ENCODE assay signal across 10 cellular contexts in the genomic region with DNA sequence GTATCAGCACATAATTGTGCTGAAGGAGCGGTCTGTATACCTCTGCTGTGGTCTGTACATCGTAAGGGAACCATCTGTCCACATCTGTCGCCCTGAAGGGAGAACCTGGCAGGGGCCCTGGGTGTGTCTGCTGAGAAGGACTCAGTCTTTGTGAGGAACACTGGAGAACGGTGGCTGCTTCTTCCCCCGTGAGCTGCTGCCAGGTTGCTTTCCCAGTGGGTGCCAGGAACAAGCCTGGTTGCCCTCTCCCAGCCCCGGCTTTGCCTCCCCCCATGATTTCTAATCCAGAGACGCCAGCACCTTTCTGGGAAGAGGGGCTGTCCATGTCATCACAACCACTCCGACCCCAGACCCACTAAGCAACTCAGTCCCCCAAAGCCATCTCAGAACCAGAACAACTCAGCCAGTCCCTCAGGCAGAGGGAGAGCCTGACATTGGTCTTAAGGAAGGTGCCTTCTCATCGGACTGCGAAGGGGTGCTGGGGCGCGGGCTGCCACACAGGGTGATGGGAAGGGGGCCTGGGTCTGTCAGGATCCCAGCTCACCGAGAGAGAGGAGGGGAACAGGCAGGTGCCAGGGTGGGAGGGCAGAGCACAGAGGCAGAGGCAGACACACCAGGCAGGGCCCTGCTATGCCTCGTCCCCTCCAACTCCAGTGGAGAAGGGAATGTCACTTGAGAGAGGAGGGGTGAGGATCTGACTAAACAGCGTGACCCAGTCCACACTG. TPM values are rescaled to one million over a fixed set of nuclear protein-coding genes. Genes with fewer than 3 reads are reported as not detected.
DNase-seq lines count a peak whose midpoint lies in the region; ATAC-seq and TF ChIP-seq lines count a peak whose summit lies in the region.
"Had no signal": no experiment of that assay in that cellular context is flagged by ENCODE, and none has a peak within 500 bp of the region (broad histone marks: within the 10 kb centered on the region; RNA-seq: fewer than 3 reads in every experiment).

No MANE protein-coding gene starts in this region.

- H3K36me3 ChIP-seq in Peyer's patch, result no peaks in the 10 kb centered on the region
- H3K36me3 ChIP-seq: cardiac muscle cell had no signal

- no peak for ATAC-seq in HG02970 (IDR thresholded peaks at IDR 0.05; ENCODE audit: low FRiP score, unreplicated experiment)

- H3K4me1 ChIP-seq in Peyer's patch, result peaks cover 5 to 38% (median 20%) of the 10 kb centered on the region in 4 donors

- no peak for TF ChIP-seq CTCF in Peyer's patch (IDR thresholded peaks at IDR 0.05)
- no peak for TF ChIP-seq CTCF in dorsolateral prefrontal cortex (IDR thresholded peaks at IDR 0.05 in 54 of 56, conservative IDR thresholded peaks at IDR 0.05 in 2 of 56; ENCODE audit: low read depth in 1 of 56, partially characterized antibody in 56 of 56)

- intact Hi-C loops in dorsolateral prefrontal cortex (cut with DNase I), result loop anchor here in 1 of 2 donors (1.0 kb wide), 1 partner anchor 9 kb away; no protein-coding TSS in a partner anchor
- intact Hi-C loops in posterior vena cava (cut with DNase I), result no loop called here

- H3K27ac ChIP-seq in Peyer's patch (peak overlapping the region in 2 of 4 donors; percentile 21 to 66), dorsolateral prefrontal cortex (peak overlapping the region; percentile 75 to 99 (median 95))
- H3K27ac ChIP-seq: cardiac muscle cell had no signal

- no peaks in the 10 kb centered on the region for H3K9me3 ChIP-seq in Peyer's patch

- peak overlapping the region in 1 of 4 donors; percentile 1 for H3K4me3 ChIP-seq in Peyer's patch
- H3K4me3 ChIP-seq in dorsolateral prefrontal cortex, result peak overlapping the region in 35 of 59 donors; percentile 6 to 51 (median 37)
- H3K4me3 ChIP-seq: cardiac muscle cell had no signal

- DNase-seq in DMS 273 treated with DMSO at 0.1 percent for 48 hours (lab: John Stamatoyannopoulos, UW) (peak; percentile 55), Peyer's patch (peak in 2 of 3 donors; percentile 40 to 42), dorsolateral prefrontal cortex (no peak), posterior vena cava (ENCODE audit: low spot score) (peak; percentile 61), HCEC 1CT (no peak)
- no peak for DNase-seq in stimulated activated CD4-positive, alpha-beta T cell treated with anti-CD3 and anti-CD28 coated beads, Interleukin-4, amount 100 ng/mL, for 1 hour
- DNase-seq: NCI-H1092, NCI-H748 treated with DMSO at 0.1 percent for 48 hours had no signal

- no peak for TF ChIP-seq POLR2A in Peyer's patch (IDR thresholded peaks at IDR 0.05)

- H3K27me3 ChIP-seq in Peyer's patch (no peaks in the 10 kb centered on the region), dorsolateral prefrontal cortex (no peaks in the 10 kb centered on the region)
- H3K27me3 ChIP-seq: cardiac muscle cell had no signal

RNA-seq across cellular contexts. Expression of gene TNK2, which starts 8.5 kb away (rescaled TPM):
- total RNA-seq in Peyer's patch (100 to 1,000 TPM in 1 of 4 donors, 10 to 100 TPM in 3; 18.6 to 149 (median 24.6) TPM), dorsolateral prefrontal cortex (100 to 1,000 TPM; 167 to 402 (median 279) TPM), posterior vena cava (10 to 100 TPM; 24.3 to 34.1 TPM)

Comparison
In these comparisons a context has a peak if more than half of its experiments do, and no peak if none do; other contexts are left out.
1. DNase-seq: peak in DMS 273 treated with DMSO at 0.1 percent for 48 hours (single experiment), Peyer's patch (2 of 3) and posterior vena cava (single experiment); none in dorsolateral prefrontal cortex (0 of 10), HCEC 1CT (single experiment) and stimulated activated CD4-positive, alpha-beta T cell treated with anti-CD3 and anti-CD28 coated beads, Interleukin-4, amount 100 ng/mL, for 1 hour (single experiment).